In the genomic region with DNA sequence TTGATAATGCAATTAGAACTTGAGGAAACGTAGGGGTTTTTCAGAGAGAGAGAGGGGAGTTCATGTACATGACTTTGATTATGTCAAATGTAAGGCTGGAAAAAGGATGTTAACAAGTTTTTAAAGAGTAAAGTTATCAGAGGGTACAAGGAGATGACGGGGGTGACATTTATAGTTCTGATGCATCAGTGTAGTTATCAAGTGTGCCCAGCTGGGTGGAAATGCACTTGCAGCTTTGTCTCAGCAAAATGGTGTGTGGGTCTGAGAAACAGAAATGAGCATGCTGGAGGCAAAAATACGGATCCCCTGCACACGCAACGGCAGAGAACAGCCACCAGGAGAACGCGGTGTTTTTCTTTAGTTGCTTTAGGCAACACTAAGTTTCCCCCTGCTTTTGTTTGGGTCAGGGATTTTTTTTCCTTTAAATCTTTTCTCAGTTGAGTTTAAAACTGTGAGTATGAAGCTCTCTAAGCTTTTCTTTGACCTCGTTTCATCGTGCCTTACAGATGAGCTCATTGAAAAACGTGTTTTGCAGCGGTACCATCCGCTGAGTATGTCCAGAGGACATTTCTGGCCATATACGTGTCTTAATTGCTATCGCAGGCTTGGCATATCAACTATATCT, we compare ENCODE assay signal across 13 cellular contexts.
A peak's percentile ranks its signal among the peaks of the same experiment; 100 is the strongest.
DNase-seq lines count a peak whose midpoint lies in the region; ATAC-seq, FAIRE-seq and TF ChIP-seq lines count a peak whose summit lies in the region.
"Had no signal": no experiment of that assay in that cellular context is flagged by ENCODE, and none has a peak within 500 bp of the region (broad histone marks: within the 10 kb centered on the region; RNA-seq: fewer than 3 reads in every experiment).

No MANE protein-coding gene starts in this region.

- no peak overlapping the region for H2BK120ac ChIP-seq in H9 (ENCODE audit: low read depth, low read length, poor library complexity, severe bottlenecking)

- H2BK5ac ChIP-seq in H9 (ENCODE audit: insufficient read length, low read length) = no peak overlapping the region

- H3K36me3 Mint-ChIP-seq in H9 (ENCODE audit: insufficient read depth in 1 of 3, low read depth in 3 of 3) = peaks cover 0 to 3% (median 0%) of the 10 kb centered on the region in 3 experiments; a peak in 3 of 7 replicates

- H3K4me3 ChIP-seq in cardiac fibroblast (replicated peaks in 1 of 2; ENCODE audit: low read depth in 2 of 2, low read length in 2 of 2) = no peak overlapping the region
- peak overlapping the region; percentile 23 for H3K4me3 ChIP-seq in thoracic aorta
- H3K4me3 ChIP-seq: testis had no signal

- no peaks in the 10 kb centered on the region for H3K79me2 ChIP-seq in H9 (ENCODE audit: insufficient read depth, low read length)

- no peak overlapping the region for H2BK20ac ChIP-seq in H9 (ENCODE audit: low read depth, low read length, poor library complexity, severe bottlenecking)

- no peaks in the 10 kb centered on the region for H3K36me3 ChIP-seq in thoracic aorta

- no peak overlapping the region for H4K5ac ChIP-seq in H9 (ENCODE audit: insufficient read length, low read depth, low read length)

- H4K8ac ChIP-seq in H9 (replicated peaks; ENCODE audit: insufficient read length, low read depth, low read length) = no peak overlapping the region

- WGBS in H9 (ENCODE audit: extremely low coverage, insufficient read length, low lambda C conversion rate) = no CpG with 5 or more reads among the region's 14 CpGs

- H2BK15ac ChIP-seq in H9 (ENCODE audit: low read depth, low read length) = no peak overlapping the region

- no peak overlapping the region for H3T11ph ChIP-seq in H9 (ENCODE audit: low read length)

- H2AK5ac ChIP-seq in H9 (ENCODE audit: insufficient read length, low read length) = no peak overlapping the region

- peak overlapping the region in 1 of 3 experiments; percentile 71; a peak in 1 of 7 replicates for H3K27ac Mint-ChIP-seq in H9
- H3K27ac Mint-ChIP-seq: T-helper 17 cell had no signal

- no peaks in the 10 kb centered on the region for H3K23me2 ChIP-seq in H9 (ENCODE audit: insufficient read length, low read depth, low read length, poor library complexity, severe bottlenecking)

- H3K27me3 Mint-ChIP-seq in H9 (ENCODE audit: low read depth) = peaks cover 2% of the 10 kb centered on the region; the same call in 1 of the 2 replicates
- H3K27me3 Mint-ChIP-seq: central memory CD8-positive, alpha-beta T cell had no signal

- no peak overlapping the region for H3K23ac ChIP-seq in H9 (ENCODE audit: insufficient read length, low read depth, low read length)

- no peak overlapping the region for H3K4me3 Mint-ChIP-seq in H9
- H3K4me3 Mint-ChIP-seq: central memory CD8-positive, alpha-beta T cell; T-helper 17 cell had no signal

- TF ChIP-seq CTCF in H9 (conservative IDR thresholded peaks at IDR 0.05) (peak; percentile 62), cardiac fibroblast (IDR thresholded peaks at IDR 0.05; ENCODE audit: low read depth, low read length) (peak; percentile 21), thoracic aorta (IDR thresholded peaks at IDR 0.05) (peak; percentile 29)

- no peak overlapping the region for H3K4me2 ChIP-seq in H9 (ENCODE audit: insufficient read depth, insufficient read length, low read length)

- H3K4ac ChIP-seq in H9 (ENCODE audit: low read depth, low read length) = no peak overlapping the region

- H4K20me1 ChIP-seq in H9 (ENCODE audit: control insufficient read depth, insufficient read depth, insufficient read length) = no peaks in the 10 kb centered on the region

- no peak overlapping the region for H2BK12ac ChIP-seq in H9 (ENCODE audit: insufficient read length, low read depth, low read length)

- H3K9me3 Mint-ChIP-seq in H9 = peaks cover 0 to 4% of the 10 kb centered on the region in 2 experiments; a peak in 1 of 5 replicates
- H3K9me3 Mint-ChIP-seq: central memory CD8-positive, alpha-beta T cell had no signal

- no peak overlapping the region for H3K9ac ChIP-seq in H9 (ENCODE audit: extremely low read depth, insufficient read length, low read length)

- FAIRE-seq in islet of Langerhans (lab: Jason Lieb, UNC) = peak; percentile 49

- H3K27ac ChIP-seq in H9 (ENCODE audit: insufficient read length, low read depth, low read length) (no peak overlapping the region), thoracic aorta (peak overlapping the region in 1 of 2 donors; percentile 8)
- H3K27ac ChIP-seq: testis had no signal

- no peak overlapping the region for H2AFZ ChIP-seq in H9 (ENCODE audit: low read length)

- H3K4me1 ChIP-seq in H9 (ENCODE audit: insufficient read depth, low read length) (peaks cover 5% of the 10 kb centered on the region; the same call in 1 of the 2 replicates), thoracic aorta (ENCODE audit: control insufficient read depth in 1 of 2, low read depth in 2 of 2) (peaks cover 15 to 47% of the 10 kb centered on the region in 2 donors)

- no peaks in the 10 kb centered on the region for H3K79me1 ChIP-seq in H9 (ENCODE audit: insufficient read depth, low read depth, low read length, poor library complexity, severe bottlenecking)

- H3K56ac ChIP-seq in H9 (ENCODE audit: insufficient read length, low read depth, low read length) = no peak overlapping the region

- peaks cover 17 to 18% of the 10 kb centered on the region in 2 experiments for H3K4me1 Mint-ChIP-seq in H9
- H3K4me1 Mint-ChIP-seq: central memory CD8-positive, alpha-beta T cell; T-helper 17 cell had no signal

- no peak overlapping the region for H3K18ac ChIP-seq in H9 (ENCODE audit: insufficient read length, low read depth, low read length)

- no peak overlapping the region for H3K14ac ChIP-seq in H9 (ENCODE audit: insufficient read depth, low read length)

- H4K91ac ChIP-seq in H9 (ENCODE audit: insufficient read length, low read depth, low read length) = no peak overlapping the region

- ATAC-seq in thoracic aorta (ENCODE audit: insufficient number of reproducible peaks, low FRiP score, low read depth) = no peak
- ATAC-seq in GM19463 (IDR thresholded peaks at IDR 0.05; ENCODE audit: unreplicated experiment) = no peak
- ATAC-seq: T-helper 17 cell had no signal

- H3K9me3 ChIP-seq in H9 (ENCODE audit: control insufficient read depth, low read depth, low read length) = no peaks in the 10 kb centered on the region
- no peaks in the 10 kb centered on the region for H3K9me3 ChIP-seq in thoracic aorta
- H3K9me3 ChIP-seq: testis had no signal

- no peaks in the 10 kb centered on the region for H3K27me3 ChIP-seq in H9 (ENCODE audit: insufficient read depth, low read length)
- no peaks in the 10 kb centered on the region for H3K27me3 ChIP-seq in thoracic aorta (replicated peaks; ENCODE audit: insufficient read depth)
- H3K27me3 ChIP-seq: testis had no signal

- DNase-seq in H9 = no peak
- peak; percentile 42 to 59 for DNase-seq in cardiac fibroblast (ENCODE audit: low read depth in 2 of 2)
- no peak for DNase-seq in thoracic aorta (ENCODE audit: low spot score)
- DNase-seq in HK-2 (ENCODE audit: unreplicated experiment) = no peak
- no peak for DNase-seq in inferior parietal cortex (ENCODE audit: extremely low spot score)
- DNase-seq: DMS153, hypothalamus, NCI-H1048, T-helper 17 cell, testis had no signal

Comparison
In these comparisons a context has a peak if more than half of its experiments do, and no peak if none do; other contexts are left out.
1. DNase-seq: peak in cardiac fibroblast (2 of 2); none in H9 (single experiment), thoracic aorta (single experiment), HK-2 (single experiment) and inferior parietal cortex (single experiment).
2. Peak in every context shown above with its lines, with median percentiles within 50 percentile points of each other: CTCF ChIP-seq.